Comparison of ENCODE assay signal across 9 cellular contexts in genomic region chr15:75785771-75786563, GRCh38. TPM values are rescaled to one million over a fixed set of nuclear protein-coding genes. Genes with fewer than 3 reads are reported as not detected.
DNase-seq lines count a peak whose midpoint lies in the region; ATAC-seq, FAIRE-seq and TF ChIP-seq lines count a peak whose summit lies in the region.
"Had no signal": no experiment of that assay in that cellular context is flagged by ENCODE, and none has a peak within 500 bp of the region (broad histone marks: within the 10 kb centered on the region; RNA-seq: fewer than 3 reads in every experiment).

No MANE protein-coding gene starts in this region.

- no peak for FAIRE-seq in endothelial cell of umbilical vein (lab: Jason Lieb, UNC)

- no peaks in the 10 kb centered on the region for H4K20me1 ChIP-seq in endothelial cell of umbilical vein (replicated peaks; ENCODE audit: control insufficient read depth, extremely low read depth, insufficient read depth, low read length)

- dilution Hi-C loops in endothelial cell of umbilical vein (cut with MboI; ENCODE audit: extremely low pct_ligation_motif_present, low sequenced_read_pairs) = no loop called here

- H3K9ac ChIP-seq in endothelial cell of umbilical vein (replicated peaks; ENCODE audit: extremely low read depth, insufficient read depth, low read length) = no peak overlapping the region

- H3K27ac ChIP-seq in endothelial cell of umbilical vein (ENCODE audit: insufficient read depth, low read depth, low read length) = no peak overlapping the region
- no peak overlapping the region for H3K27ac ChIP-seq in sigmoid colon
- no peak overlapping the region for H3K27ac ChIP-seq in gastrocnemius medialis

- POLR2A ChIA-PET in activated CD4-positive, alpha-beta memory T cell treated with anti-CD3 and anti-CD28 coated beads for 36 hours (lab: Charles Lee) = no interaction called here
- POLR2A ChIA-PET in activated CD4-positive, alpha-beta memory T cell treated with anti-CD3 and anti-CD28 coated beads, Interleukin-2, amount 10 ng/mL, durations not matched to agents 7 days and 5 days (lab: Charles Lee) = no interaction called here
- POLR2A ChIA-PET in endothelial cell of umbilical vein (lab: Charles Lee) = no interaction called here

- H2AFZ ChIP-seq in endothelial cell of umbilical vein (ENCODE audit: low read depth, low read length) = no peak overlapping the region

- peak; percentile 17 for DNase-seq in activated CD4-positive, alpha-beta memory T cell treated with anti-CD3 and anti-CD28 coated beads for 36 hours
- no peak for DNase-seq in activated CD4-positive, alpha-beta memory T cell treated with anti-CD3 and anti-CD28 coated beads, Interleukin-2, amount 10 ng/mL, durations not matched to agents 7 days and 5 days
- DNase-seq in NCI-H526 treated with DMSO at 0.1 percent for 48 hours (lab: John Stamatoyannopoulos, UW) (peak; percentile 60), endothelial cell of umbilical vein (ENCODE audit: low read depth, low spot score) (peak; percentile 15), sigmoid colon (peak; percentile 68), gastrocnemius medialis (no peak)
- no peak for DNase-seq in stimulated activated CD4-positive, alpha-beta T cell treated with anti-CD3 and anti-CD28 coated beads, Interleukin-1b, Interleukin-23, amount 100 ng/mL, for 48 hours
- DNase-seq: activated gamma-delta T cell had no signal

- no peak for TF ChIP-seq EP300 in sigmoid colon (IDR thresholded peaks at IDR 0.05)

- ATAC-seq in gastrocnemius medialis (no peak), GM18868 (IDR thresholded peaks at IDR 0.05; ENCODE audit: unreplicated experiment) (no peak)

- CTCF ChIA-PET in activated CD4-positive, alpha-beta memory T cell treated with anti-CD3 and anti-CD28 coated beads for 36 hours (lab: Charles Lee) = no interaction called here
- CTCF ChIA-PET in activated CD4-positive, alpha-beta memory T cell treated with anti-CD3 and anti-CD28 coated beads, Interleukin-2, amount 10 ng/mL, durations not matched to agents 7 days and 5 days (lab: Charles Lee) = interaction anchor here (1.4 kb wide), 1 partner anchor 16 kb away, joined by 4 read pairs; no protein-coding TSS in a partner anchor
- CTCF ChIA-PET in endothelial cell of umbilical vein (lab: Charles Lee) = interaction anchor here (0.6 to 2.9 kb wide), 6 partner anchors 15 to 364 kb away, joined by 3 to 16 read pairs (median 4); no protein-coding TSS in a partner anchor

- BruUV-seq in endothelial cell of umbilical vein (replicated peaks; lab: Mats Ljungman, UMichigan) = no TSS peak

- no peaks in the 10 kb centered on the region for H3K36me3 ChIP-seq in endothelial cell of umbilical vein (ENCODE audit: control insufficient read depth in 2 of 2, extremely low read depth in 1 of 2, insufficient read depth in 2 of 2, low read length in 2 of 2)
- H3K36me3 ChIP-seq in sigmoid colon = no peaks in the 10 kb centered on the region
- no peaks in the 10 kb centered on the region for H3K36me3 ChIP-seq in gastrocnemius medialis

- H3K36me3 Mint-ChIP-seq in activated CD4-positive, alpha-beta memory T cell treated with anti-CD3 and anti-CD28 coated beads for 36 hours = no peaks in the 10 kb centered on the region
- H3K36me3 Mint-ChIP-seq in activated CD4-positive, alpha-beta memory T cell treated with anti-CD3 and anti-CD28 coated beads, Interleukin-2, amount 10 ng/mL, durations not matched to agents 7 days and 5 days (ENCODE audit: low read depth) = no peaks in the 10 kb centered on the region

- H3K4me1 ChIP-seq in endothelial cell of umbilical vein (ENCODE audit: control insufficient read depth, extremely low read depth, insufficient read depth, low read length) (no peaks in the 10 kb centered on the region), sigmoid colon (peaks cover 0 to 5% (median 2%) of the 10 kb centered on the region in 4 donors), gastrocnemius medialis (no peaks in the 10 kb centered on the region)

- no peak overlapping the region for H3K4me2 ChIP-seq in endothelial cell of umbilical vein (ENCODE audit: insufficient read depth, low read length)

- no peaks in the 10 kb centered on the region for H3K79me2 ChIP-seq in endothelial cell of umbilical vein (ENCODE audit: control insufficient read depth, insufficient read depth, low read length)

- no peak overlapping the region for H3K27ac Mint-ChIP-seq in activated CD4-positive, alpha-beta memory T cell treated with anti-CD3 and anti-CD28 coated beads for 36 hours
- no peak overlapping the region for H3K27ac Mint-ChIP-seq in activated CD4-positive, alpha-beta memory T cell treated with anti-CD3 and anti-CD28 coated beads, Interleukin-2, amount 10 ng/mL, durations not matched to agents 7 days and 5 days

- H3K27me3 Mint-ChIP-seq in activated CD4-positive, alpha-beta memory T cell treated with anti-CD3 and anti-CD28 coated beads for 36 hours = peaks cover 18% of the 10 kb centered on the region
- peaks cover 36% of the 10 kb centered on the region for H3K27me3 Mint-ChIP-seq in activated CD4-positive, alpha-beta memory T cell treated with anti-CD3 and anti-CD28 coated beads, Interleukin-2, amount 10 ng/mL, durations not matched to agents 7 days and 5 days

- H3K9me3 ChIP-seq in endothelial cell of umbilical vein (replicated peaks; ENCODE audit: control insufficient read depth, insufficient read depth, low read length) (no peaks in the 10 kb centered on the region), sigmoid colon (no peaks in the 10 kb centered on the region), gastrocnemius medialis (no peaks in the 10 kb centered on the region)

- 61 to 63% methylated on average over 19 of the region's 19 CpGs for WGBS in sigmoid colon, 2 donors

- peaks cover 14 to 36% of the 10 kb centered on the region in 2 experiments for H3K27me3 ChIP-seq in endothelial cell of umbilical vein (ENCODE audit: control insufficient read depth in 2 of 2, insufficient read depth in 2 of 2, low read length in 2 of 2)
- H3K27me3 ChIP-seq in sigmoid colon = peaks cover 0 to 22% (median 5%) of the 10 kb centered on the region in 3 donors
- H3K27me3 ChIP-seq in gastrocnemius medialis = peaks cover 5 to 8% (median 6%) of the 10 kb centered on the region in 3 donors

- H3K9me1 ChIP-seq in endothelial cell of umbilical vein (replicated peaks; ENCODE audit: control insufficient read depth, extremely low read depth, insufficient read depth, low read length) = no peaks in the 10 kb centered on the region

- no peak overlapping the region for H3K4me3 ChIP-seq in endothelial cell of umbilical vein (replicated peaks in 1 of 3; ENCODE audit: insufficient read depth in 1 of 3, low read depth in 1 of 3, low read length in 3 of 3)
- H3K4me3 ChIP-seq in sigmoid colon = no peak overlapping the region
- no peak overlapping the region for H3K4me3 ChIP-seq in gastrocnemius medialis

- TF ChIP-seq POLR2A in endothelial cell of umbilical vein (IDR thresholded peaks at IDR 0.05; ENCODE audit: low read depth, low read length) (no peak), sigmoid colon (IDR thresholded peaks at IDR 0.05) (no peak), gastrocnemius medialis (IDR thresholded peaks at IDR 0.05) (no peak)

- TF ChIP-seq CTCF in endothelial cell of umbilical vein (IDR thresholded peaks at IDR 0.05; ENCODE audit: extremely low read depth in 1 of 2, insufficient read depth in 1 of 2, low read depth in 1 of 2, low read length in 2 of 2) (peak in 1 of 2 donors; percentile 27), sigmoid colon (IDR thresholded peaks at IDR 0.05) (no peak), gastrocnemius medialis (IDR thresholded peaks at IDR 0.05 in 4 of 5, conservative IDR thresholded peaks at IDR 0.05 in 1 of 5) (no peak)

- H3K4me3 Mint-ChIP-seq in activated CD4-positive, alpha-beta memory T cell treated with anti-CD3 and anti-CD28 coated beads for 36 hours = no peak overlapping the region
- H3K4me3 Mint-ChIP-seq in activated CD4-positive, alpha-beta memory T cell treated with anti-CD3 and anti-CD28 coated beads, Interleukin-2, amount 10 ng/mL, durations not matched to agents 7 days and 5 days = no peak overlapping the region

- H3K9me3 Mint-ChIP-seq in activated CD4-positive, alpha-beta memory T cell treated with anti-CD3 and anti-CD28 coated beads for 36 hours = no peaks in the 10 kb centered on the region
- no peaks in the 10 kb centered on the region for H3K9me3 Mint-ChIP-seq in activated CD4-positive, alpha-beta memory T cell treated with anti-CD3 and anti-CD28 coated beads, Interleukin-2, amount 10 ng/mL, durations not matched to agents 7 days and 5 days

- intact Hi-C loops in activated CD4-positive, alpha-beta memory T cell treated with anti-CD3 and anti-CD28 coated beads for 36 hours (cut with micrococcal nuclease) = no loop called here
- intact Hi-C loops in endothelial cell of umbilical vein (cut with micrococcal nuclease) (no loop called here), sigmoid colon (cut with DNase I) (no loop called here), gastrocnemius medialis (cut with DNase I; ENCODE audit: low total_unique reads) (no loop called here)

- H3K4me1 Mint-ChIP-seq in activated CD4-positive, alpha-beta memory T cell treated with anti-CD3 and anti-CD28 coated beads for 36 hours (ENCODE audit: low read depth) = no peaks in the 10 kb centered on the region
- no peaks in the 10 kb centered on the region for H3K4me1 Mint-ChIP-seq in activated CD4-positive, alpha-beta memory T cell treated with anti-CD3 and anti-CD28 coated beads, Interleukin-2, amount 10 ng/mL, durations not matched to agents 7 days and 5 days

- in situ Hi-C loops in gastrocnemius medialis (cut with MboI; ENCODE audit: low sequenced_read_pairs in 4 of 4) = no loop called here

TF ChIP-seq in endothelial cell of umbilical vein, 7 proteins besides CTCF, POLR2A, EP300 and RAD21 (continues in another document):
- TF ChIP-seq MAX (IDR thresholded peaks at IDR 0.05; ENCODE audit: insufficient read depth, insufficient read length) = no peak

RNA-seq across cellular contexts. Expression of gene UBE2Q2, which starts 57.3 kb away (rescaled TPM):
- 10 to 100 TPM; 19.7 to 19.8 TPM for total RNA-seq in activated CD4-positive, alpha-beta memory T cell treated with anti-CD3 and anti-CD28 coated beads for 36 hours
- 10 to 100 TPM; 49.6 to 53.7 TPM for total RNA-seq in activated CD4-positive, alpha-beta memory T cell treated with anti-CD3 and anti-CD28 coated beads, Interleukin-2, amount 10 ng/mL, durations not matched to agents 7 days and 5 days
- total RNA-seq in endothelial cell of umbilical vein = 28.5 and 32.8 TPM in 2 replicates
- polyA plus RNA-seq in endothelial cell of umbilical vein = 8.9 and 12.9 TPM in 2 replicates
- 16.0 and 16.5 TPM in 2 replicates for polyA plus RNA-seq in endothelial cell of umbilical vein (2011; cell fraction: cytosol; rRNA removed)
- polyA plus RNA-seq in endothelial cell of umbilical vein (2011; cell fraction: nucleus; rRNA removed) = 24.1 and 31.9 TPM in 2 replicates
- 21.2 and 33.3 TPM in 2 replicates for polyA plus RNA-seq in endothelial cell of umbilical vein (2012)
- polyA minus RNA-seq in endothelial cell of umbilical vein = 11.3 and 14.0 TPM in 2 replicates
- 8.7 TPM for polyA minus RNA-seq in endothelial cell of umbilical vein (2011; cell fraction: cytosol; rRNA and poly(A)+ RNA removed)
- polyA minus RNA-seq in endothelial cell of umbilical vein (2011; cell fraction: nucleus; rRNA and poly(A)+ RNA removed) = 19.0 and 38.4 TPM in 2 replicates
- total RNA-seq in sigmoid colon = 100 to 1,000 TPM in 1 of 4 donors, 10 to 100 TPM in 3; 69.5 to 101 (median 97.9) TPM
- 10 to 100 TPM; 16.9 to 29.4 (median 18.0) TPM for polyA plus RNA-seq in sigmoid colon
- 10 to 100 TPM; 15.9 to 25.5 (median 23.9) TPM for total RNA-seq in gastrocnemius medialis

Comparison
In these comparisons a context has a peak if more than half of its experiments do, and no peak if none do; other contexts are left out.
1. DNase-seq: peak in activated CD4-positive, alpha-beta memory T cell treated with anti-CD3 and anti-CD28 coated beads for 36 hours (single experiment), NCI-H526 treated with DMSO at 0.1 percent for 48 hours (single experiment), endothelial cell of umbilical vein (single experiment) and sigmoid colon (single experiment); none in activated CD4-positive, alpha-beta memory T cell treated with anti-CD3 and anti-CD28 coated beads, Interleukin-2, amount 10 ng/mL, durations not matched to agents 7 days and 5 days (single experiment), gastrocnemius medialis (0 of 2) and stimulated activated CD4-positive, alpha-beta T cell treated with anti-CD3 and anti-CD28 coated beads, Interleukin-1b, Interleukin-23, amount 100 ng/mL, for 48 hours (single experiment).